In genomic region chr3:141311496-141312358, GRCh38 we compare ENCODE assay signal across 1 cellular context.
TF ChIP-seq lines count a peak whose summit lies in the region.

No MANE protein-coding gene starts in this region.

TF ChIP-seq in HEK293, 187 proteins besides CTCF, POLR2A, EP300 and RAD21 (continued from another document):
- no peak for TF ChIP-seq PRDM2 (tag by site-specific recombination; IDR thresholded peaks at IDR 0.05; ENCODE audit: borderline replicate concordance)
- TF ChIP-seq ZNF600 (tag by site-specific recombination; IDR thresholded peaks at IDR 0.05) = no peak
- no peak for TF ChIP-seq ZSCAN16 (tag by site-specific recombination; IDR thresholded peaks at IDR 0.05)
- TF ChIP-seq KLF16 (tag by site-specific recombination; IDR thresholded peaks at IDR 0.05) = no peak
- no peak for TF ChIP-seq ZNF23 (tag by site-specific recombination; IDR thresholded peaks at IDR 0.05; ENCODE audit: borderline replicate concordance)
- TF ChIP-seq ZIC2 (tag by site-specific recombination; IDR thresholded peaks at IDR 0.05) = no peak
- TF ChIP-seq ZBTB1 (tag by site-specific recombination; IDR thresholded peaks at IDR 0.05) = no peak
- peak; percentile 89 for TF ChIP-seq SP2 (tag by site-specific recombination; IDR thresholded peaks at IDR 0.05)
- peak; percentile 77; the same call in 1 of the 2 replicates for TF ChIP-seq KLF7 (tag by site-specific recombination; IDR thresholded peaks at IDR 0.05; ENCODE audit: borderline replicate concordance)
- peak; percentile 73 for TF ChIP-seq ZBTB17 (tag by site-specific recombination; IDR thresholded peaks at IDR 0.05)
- TF ChIP-seq ZSCAN30 (tag by site-specific recombination; IDR thresholded peaks at IDR 0.05) = no peak
- no peak for TF ChIP-seq ZNF560 (tag by site-specific recombination; IDR thresholded peaks at IDR 0.05; ENCODE audit: borderline replicate concordance)
- TF ChIP-seq ZNF350 (tag by site-specific recombination; IDR thresholded peaks at IDR 0.05) = no peak
- peak; percentile 31; the same call in 1 of the 2 replicates for TF ChIP-seq KLF1 (tag by site-specific recombination; IDR thresholded peaks at IDR 0.05)
- no peak for TF ChIP-seq ZNF621 (tag by site-specific recombination; IDR thresholded peaks at IDR 0.05)
- no peak for TF ChIP-seq ZNF146 (tag by site-specific recombination; IDR thresholded peaks at IDR 0.05)
- TF ChIP-seq REST (tag by site-specific recombination; IDR thresholded peaks at IDR 0.05) = 0 out of 2 replicates have a peak, but pooled peaks have one; percentile 10
- TF ChIP-seq BCL6B (tag by site-specific recombination; IDR thresholded peaks at IDR 0.05) = 0 out of 2 replicates have a peak, but pooled peaks have one; percentile 30
- no peak for TF ChIP-seq SALL2 (tag by site-specific recombination; IDR thresholded peaks at IDR 0.05; ENCODE audit: borderline replicate concordance)
- no peak for TF ChIP-seq KLF17 (tag by site-specific recombination; IDR thresholded peaks at IDR 0.05)
- no peak for TF ChIP-seq ZNF133 (tag by site-specific recombination; IDR thresholded peaks at IDR 0.05)
- TF ChIP-seq ZNF324 (tag by site-specific recombination; IDR thresholded peaks at IDR 0.05) = no peak
- no peak for TF ChIP-seq ZNF571 (tag by site-specific recombination; IDR thresholded peaks at IDR 0.05)
- TF ChIP-seq ZNF768 (tag by site-specific recombination; IDR thresholded peaks at IDR 0.05) = peak; percentile 68; the same call in 1 of the 2 replicates
- TF ChIP-seq HOXA7 (CRISPR knock-in tag; IDR thresholded peaks at IDR 0.05; ENCODE audit: borderline replicate concordance) = no peak
- TF ChIP-seq ZNF211 (tag by site-specific recombination; IDR thresholded peaks at IDR 0.05; ENCODE audit: low read depth) = no peak
- TF ChIP-seq ZNF558 (tag by site-specific recombination; IDR thresholded peaks at IDR 0.05) = 0 out of 2 replicates have a peak, but pooled peaks have one; percentile 10
- peak; percentile 71 for TF ChIP-seq KLF10 (tag by site-specific recombination; IDR thresholded peaks at IDR 0.05)
- no peak for TF ChIP-seq ZNF670 (tag by site-specific recombination; IDR thresholded peaks at IDR 0.05; ENCODE audit: low read depth)
- TF ChIP-seq ZNF658 (tag by site-specific recombination; IDR thresholded peaks at IDR 0.05) = no peak
- TF ChIP-seq GLIS1 (tag by site-specific recombination; IDR thresholded peaks at IDR 0.05) = no peak
- peak; percentile 71 for TF ChIP-seq ZNF341 (tag by site-specific recombination; IDR thresholded peaks at IDR 0.05; ENCODE audit: low read depth)
- no peak; the same call in 1 of the 2 replicates for TF ChIP-seq ZNF580 (tag by site-specific recombination; IDR thresholded peaks at IDR 0.05)
- TF ChIP-seq PBX3 (CRISPR knock-in tag; IDR thresholded peaks at IDR 0.05) = no peak
- TF ChIP-seq ZNF521 (tag by site-specific recombination; IDR thresholded peaks at IDR 0.05) = no peak
- no peak for TF ChIP-seq OVOL3 (tag by site-specific recombination; IDR thresholded peaks at IDR 0.05)
- TF ChIP-seq ZNF132 (tag by site-specific recombination; IDR thresholded peaks at IDR 0.05; ENCODE audit: borderline replicate concordance) = no peak
- TF ChIP-seq BCL11A (tag by site-specific recombination; IDR thresholded peaks at IDR 0.05; ENCODE audit: low read depth) = no peak
